ENCODE assay signal across 16 cellular contexts in the genomic region with DNA sequence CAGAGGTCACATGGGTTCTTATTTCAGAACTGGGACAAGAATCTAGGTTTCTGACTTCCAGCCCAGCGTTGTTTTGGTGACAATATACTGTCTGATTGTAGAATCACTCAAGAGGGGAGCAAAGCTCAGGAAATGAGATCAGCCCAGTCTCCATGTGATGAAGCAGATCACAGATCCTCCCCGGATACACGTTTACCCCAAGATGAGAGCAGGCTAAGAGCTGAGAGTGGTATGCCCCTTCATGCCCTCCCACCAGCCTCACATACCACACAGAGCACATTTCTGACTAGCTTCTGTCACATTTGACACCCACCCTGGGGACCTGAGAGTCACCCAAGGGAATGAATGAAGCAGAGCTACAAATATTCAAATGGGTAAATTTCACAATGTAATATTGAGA. TPM values are rescaled to one million over a fixed set of nuclear protein-coding genes. Genes with fewer than 3 reads are reported as not detected.
DNase-seq lines count a peak whose midpoint lies in the region; ATAC-seq, FAIRE-seq and TF ChIP-seq lines count a peak whose summit lies in the region.
"Had no signal": no experiment of that assay in that cellular context is flagged by ENCODE, and none has a peak within 500 bp of the region (broad histone marks: within the 10 kb centered on the region; RNA-seq: fewer than 3 reads in every experiment).

No MANE protein-coding gene starts in this region.

- peak; percentile 5 for FAIRE-seq in GM18507 (lab: Jason Lieb, UNC)
- FAIRE-seq: GM12891, GM19239 had no signal

- ATAC-seq in activated naive CD8-positive, alpha-beta T cell treated with anti-CD3 and anti-CD28 coated beads, Interleukin-2, amount 10 ng/mL, durations not matched to agents 7 days and 5 days (ENCODE audit: low read depth): peak; percentile 97
- ATAC-seq in GM18498 (IDR thresholded peaks at IDR 0.05; ENCODE audit: unreplicated experiment) (no peak), left lung (no peak)

- no peaks in the 10 kb centered on the region for H3K79me2 ChIP-seq in hepatocyte
- H3K79me2 ChIP-seq: parathyroid adenoma had no signal

- H3K36me3 ChIP-seq in left lung (no peaks in the 10 kb centered on the region), hepatocyte (replicated peaks; ENCODE audit: insufficient read depth, low read depth) (no peaks in the 10 kb centered on the region)
- H3K36me3 ChIP-seq: BE2C had no signal

- H4K20me1 ChIP-seq in hepatocyte (ENCODE audit: insufficient read depth, poor library complexity, severe bottlenecking): no peaks in the 10 kb centered on the region

- H3K36me3 Mint-ChIP-seq in activated naive CD8-positive, alpha-beta T cell treated with anti-CD3 and anti-CD28 coated beads, Interleukin-2, amount 10 ng/mL, durations not matched to agents 7 days and 5 days: peaks cover 40% of the 10 kb centered on the region

- H3K4me2 ChIP-seq in hepatocyte: no peak overlapping the region

- no peaks in the 10 kb centered on the region for H3K27me3 ChIP-seq in left lung
- H3K27me3 ChIP-seq in hepatocyte: peaks cover 19% of the 10 kb centered on the region
- H3K27me3 ChIP-seq: BE2C had no signal

- POLR2A ChIA-PET in activated naive CD8-positive, alpha-beta T cell treated with anti-CD3 and anti-CD28 coated beads, Interleukin-2, amount 10 ng/mL, durations not matched to agents 7 days and 5 days (lab: Charles Lee): interaction anchor here (0.6 to 2.2 kb wide), 9 partner anchors 11 to 1802 kb away, joined by 3 to 12 read pairs (median 5); no protein-coding TSS in a partner anchor

- H3K4me3 ChIP-seq in left lung (no peak overlapping the region), hepatocyte (no peak overlapping the region)

- peaks cover 52% of the 10 kb centered on the region for H3K4me1 Mint-ChIP-seq in activated naive CD8-positive, alpha-beta T cell treated with anti-CD3 and anti-CD28 coated beads, Interleukin-2, amount 10 ng/mL, durations not matched to agents 7 days and 5 days

- H2AFZ ChIP-seq in hepatocyte: no peak overlapping the region
- H2AFZ ChIP-seq: parathyroid adenoma had no signal

- no peaks in the 10 kb centered on the region for H3K9me3 ChIP-seq in left lung
- no peaks in the 10 kb centered on the region for H3K9me3 ChIP-seq in hepatocyte (ENCODE audit: low read depth)
- H3K9me3 ChIP-seq: BE2C had no signal

- no peaks in the 10 kb centered on the region for H3K9me2 ChIP-seq in hepatocyte (replicated peaks; ENCODE audit: insufficient read depth)

- H3K27ac Mint-ChIP-seq in activated naive CD8-positive, alpha-beta T cell treated with anti-CD3 and anti-CD28 coated beads, Interleukin-2, amount 10 ng/mL, durations not matched to agents 7 days and 5 days: peak overlapping the region; percentile 94

- H3K27me3 Mint-ChIP-seq in activated naive CD8-positive, alpha-beta T cell treated with anti-CD3 and anti-CD28 coated beads, Interleukin-2, amount 10 ng/mL, durations not matched to agents 7 days and 5 days: no peaks in the 10 kb centered on the region

- peak overlapping the region; percentile 64 for H3K4me3 Mint-ChIP-seq in activated naive CD8-positive, alpha-beta T cell treated with anti-CD3 and anti-CD28 coated beads, Interleukin-2, amount 10 ng/mL, durations not matched to agents 7 days and 5 days

- intact Hi-C loops in left lung (cut with DNase I): no loop called here

- WGBS in hepatocyte (ENCODE audit: low lambda C conversion rate, missing lambda C conversion rate): 88% methylated on average over 3 of the region's 3 CpGs

- no peak overlapping the region for H3K27ac ChIP-seq in left lung
- no peak overlapping the region for H3K27ac ChIP-seq in hepatocyte
- H3K27ac ChIP-seq: parathyroid adenoma had no signal

- H3K9me3 Mint-ChIP-seq in activated naive CD8-positive, alpha-beta T cell treated with anti-CD3 and anti-CD28 coated beads, Interleukin-2, amount 10 ng/mL, durations not matched to agents 7 days and 5 days: peaks cover 1% of the 10 kb centered on the region

- H3K4me1 ChIP-seq in left lung (no peaks in the 10 kb centered on the region), hepatocyte (ENCODE audit: insufficient read depth) (no peaks in the 10 kb centered on the region)
- H3K4me1 ChIP-seq: BE2C, parathyroid adenoma had no signal

- no peak for DNase-seq in GM18507 (ENCODE audit: extremely low spot score, insufficient read length, low read depth)
- peak; percentile 72 for DNase-seq in activated CD4-positive, alpha-beta T cell treated with anti-CD3 and anti-CD28 coated beads for 48 hours
- DNase-seq in activated naive CD8-positive, alpha-beta T cell treated with anti-CD3 and anti-CD28 coated beads, Interleukin-2, amount 10 ng/mL, durations not matched to agents 7 days and 5 days: peak; percentile 42
- DNase-seq in stimulated activated CD4-positive, alpha-beta T cell treated with anti-CD3 and anti-CD28 coated beads, Interleukin-4, amount 100 ng/mL, for 24 hours: peak; percentile 71
- no peak for DNase-seq in SHP77 treated with DMSO at 0.1 percent for 48 hours (lab: John Stamatoyannopoulos, UW)
- DNase-seq in left lung: no peak
- no peak for DNase-seq in hepatocyte (ENCODE audit: low spot score)
- DNase-seq: BE2C, foreskin melanocyte, IMR-90, NCI-H1092, NCI-H2227 treated with DMSO at 0.1 percent for 48 hours had no signal

- TF ChIP-seq CTCF in left lung (IDR thresholded peaks at IDR 0.05): no peak
- TF ChIP-seq CTCF in hepatocyte (IDR thresholded peaks at IDR 0.05; ENCODE audit: poor library complexity): no peak

RNA-seq across cellular contexts. Expression of a gene that starts 27.1 kb away (rescaled TPM):
- total RNA-seq in activated naive CD8-positive, alpha-beta T cell treated with anti-CD3 and anti-CD28 coated beads, Interleukin-2, amount 10 ng/mL, durations not matched to agents 7 days and 5 days: 10 to 100 TPM; 61.2 to 61.8 TPM
- total RNA-seq in left lung: 1 to 10 TPM; 7.0 to 7.3 TPM
- 0.43 and 0.76 TPM in 2 replicates for total RNA-seq in hepatocyte
- polyA plus RNA-seq in hepatocyte: 0.21 and 0.97 TPM in 2 replicates

Comparison
In these comparisons a context has a peak if more than half of its experiments do, and no peak if none do; other contexts are left out.
1. DNase-seq: peak in activated CD4-positive, alpha-beta T cell treated with anti-CD3 and anti-CD28 coated beads for 48 hours (single experiment), activated naive CD8-positive, alpha-beta T cell treated with anti-CD3 and anti-CD28 coated beads, Interleukin-2, amount 10 ng/mL, durations not matched to agents 7 days and 5 days (single experiment) and stimulated activated CD4-positive, alpha-beta T cell treated with anti-CD3 and anti-CD28 coated beads, Interleukin-4, amount 100 ng/mL, for 24 hours (single experiment); none in GM18507 (single experiment), SHP77 treated with DMSO at 0.1 percent for 48 hours (single experiment), left lung (0 of 2) and hepatocyte (single experiment).
2. RNA of a gene that starts 27.1 kb away (total RNA-seq): 61.2 to 61.8 TPM in activated naive CD8-positive, alpha-beta T cell treated with anti-CD3 and anti-CD28 coated beads, Interleukin-2, amount 10 ng/mL, durations not matched to agents 7 days and 5 days; 7.0 to 7.3 TPM in left lung and 0.43 to 0.76 TPM in hepatocyte; every median in the first group is over 4 times any median in the second.